Comparison of ENCODE assay signal across 20 cellular contexts in genomic region chr10:110340821-110341220, GRCh38.
"Had no signal": no experiment of that assay in that cellular context is flagged by ENCODE, and none has a peak within 500 bp of the region (broad histone marks: within the 10 kb centered on the region; RNA-seq: fewer than 3 reads in every experiment).

No MANE protein-coding gene starts in this region.

- H3K36me3 ChIP-seq: heart right ventricle, left ventricle myocardium inferior, spleen, upper lobe of right lung had no signal

- H3K9me3 Mint-ChIP-seq: activated B cell treated with CpG ODN at 0.5 μM for 24 hours; activated naive CD4-positive, alpha-beta T cell treated with anti-CD3 and anti-CD28 coated beads, Interleukin-2, amount 10 ng/mL, durations not matched to agents 7 days and 5 days; activated naive CD8-positive, alpha-beta T cell treated with anti-CD3 and anti-CD28 coated beads, Interleukin-2, amount 50 U/mL, for 24 hours; activated T-cell treated with anti-CD3 and anti-CD28 coated beads, Interleukin-2, amount 50 U/mL, for 4 hours; stimulated activated memory B cell treated with anti-CD40 and anti-IgM and Interleukin-4, amounts not matched to agents 10 μg/mL and 1 μg/mL and 100 μg/mL, for 72 hours had no signal

- DNase-seq: activated B cell treated with CpG ODN at 0.5 μM for 24 hours; activated CD4-positive, alpha-beta T cell treated with anti-CD3 and anti-CD28 coated beads, Interleukin-2, amount 10 ng/mL, durations not matched to agents 7 days and 5 days; activated CD8-positive, alpha-beta memory T cell treated with anti-CD3 and anti-CD28 coated beads, Interleukin-2, amount 50 U/mL, for 4 hours; activated naive CD4-positive, alpha-beta T cell treated with anti-CD3 and anti-CD28 coated beads, Interleukin-2, amount 10 ng/mL, durations not matched to agents 7 days and 5 days; activated naive CD8-positive, alpha-beta T cell treated with anti-CD3 and anti-CD28 coated beads, Interleukin-2, amount 50 U/mL, for 24 hours; activated T-cell treated with anti-CD3 and anti-CD28 coated beads, Interleukin-2, amount 50 U/mL, for 4 hours; aorta; cerebellar nuclear complex; cortex of kidney; erythroblast; heart right ventricle; left ventricle myocardium inferior; mammary epithelial cell; occipital lobe; retina; spleen; stimulated activated CD4-positive, alpha-beta T cell treated with anti-CD3 and anti-CD28 coated beads, Interleukin-4, amount 100 ng/mL, for 4 hours; T-helper 2 cell; upper lobe of right lung had no signal

- ATAC-seq: activated naive CD8-positive, alpha-beta T cell treated with anti-CD3 and anti-CD28 coated beads, Interleukin-2, amount 50 U/mL, for 24 hours; activated T-cell treated with anti-CD3 and anti-CD28 coated beads, Interleukin-2, amount 50 U/mL, for 4 hours; heart right ventricle; stimulated activated memory B cell treated with anti-CD40 and anti-IgM and Interleukin-4, amounts not matched to agents 10 μg/mL and 1 μg/mL and 100 μg/mL, for 72 hours; upper lobe of right lung had no signal

- H3K4me3 ChIP-seq: heart right ventricle, left ventricle myocardium inferior, spleen, upper lobe of right lung had no signal

- H3K27me3 ChIP-seq: spleen, upper lobe of right lung had no signal

- H3K4me3 Mint-ChIP-seq: activated B cell treated with CpG ODN at 0.5 μM for 24 hours; activated CD4-positive, alpha-beta T cell treated with anti-CD3 and anti-CD28 coated beads, Interleukin-2, amount 10 ng/mL, durations not matched to agents 7 days and 5 days; activated naive CD4-positive, alpha-beta T cell treated with anti-CD3 and anti-CD28 coated beads, Interleukin-2, amount 10 ng/mL, durations not matched to agents 7 days and 5 days; activated naive CD8-positive, alpha-beta T cell treated with anti-CD3 and anti-CD28 coated beads, Interleukin-2, amount 50 U/mL, for 24 hours; activated T-cell treated with anti-CD3 and anti-CD28 coated beads, Interleukin-2, amount 50 U/mL, for 4 hours; stimulated activated memory B cell treated with anti-CD40 and anti-IgM and Interleukin-4, amounts not matched to agents 10 μg/mL and 1 μg/mL and 100 μg/mL, for 72 hours had no signal

- H3K9me3 ChIP-seq: heart right ventricle, left ventricle myocardium inferior, spleen, upper lobe of right lung had no signal

- H3K27ac Mint-ChIP-seq: activated B cell treated with CpG ODN at 0.5 μM for 24 hours; activated CD4-positive, alpha-beta T cell treated with anti-CD3 and anti-CD28 coated beads, Interleukin-2, amount 10 ng/mL, durations not matched to agents 7 days and 5 days; activated naive CD4-positive, alpha-beta T cell treated with anti-CD3 and anti-CD28 coated beads, Interleukin-2, amount 10 ng/mL, durations not matched to agents 7 days and 5 days; stimulated activated memory B cell treated with anti-CD40 and anti-IgM and Interleukin-4, amounts not matched to agents 10 μg/mL and 1 μg/mL and 100 μg/mL, for 72 hours had no signal

- H3K27ac ChIP-seq: heart right ventricle, left ventricle myocardium inferior, spleen, upper lobe of right lung had no signal

- H3K36me3 Mint-ChIP-seq: stimulated activated memory B cell treated with anti-CD40 and anti-IgM and Interleukin-4, amounts not matched to agents 10 μg/mL and 1 μg/mL and 100 μg/mL, for 72 hours had no signal
